Comparison of ENCODE assay signal across 8 cellular contexts in the genomic region with DNA sequence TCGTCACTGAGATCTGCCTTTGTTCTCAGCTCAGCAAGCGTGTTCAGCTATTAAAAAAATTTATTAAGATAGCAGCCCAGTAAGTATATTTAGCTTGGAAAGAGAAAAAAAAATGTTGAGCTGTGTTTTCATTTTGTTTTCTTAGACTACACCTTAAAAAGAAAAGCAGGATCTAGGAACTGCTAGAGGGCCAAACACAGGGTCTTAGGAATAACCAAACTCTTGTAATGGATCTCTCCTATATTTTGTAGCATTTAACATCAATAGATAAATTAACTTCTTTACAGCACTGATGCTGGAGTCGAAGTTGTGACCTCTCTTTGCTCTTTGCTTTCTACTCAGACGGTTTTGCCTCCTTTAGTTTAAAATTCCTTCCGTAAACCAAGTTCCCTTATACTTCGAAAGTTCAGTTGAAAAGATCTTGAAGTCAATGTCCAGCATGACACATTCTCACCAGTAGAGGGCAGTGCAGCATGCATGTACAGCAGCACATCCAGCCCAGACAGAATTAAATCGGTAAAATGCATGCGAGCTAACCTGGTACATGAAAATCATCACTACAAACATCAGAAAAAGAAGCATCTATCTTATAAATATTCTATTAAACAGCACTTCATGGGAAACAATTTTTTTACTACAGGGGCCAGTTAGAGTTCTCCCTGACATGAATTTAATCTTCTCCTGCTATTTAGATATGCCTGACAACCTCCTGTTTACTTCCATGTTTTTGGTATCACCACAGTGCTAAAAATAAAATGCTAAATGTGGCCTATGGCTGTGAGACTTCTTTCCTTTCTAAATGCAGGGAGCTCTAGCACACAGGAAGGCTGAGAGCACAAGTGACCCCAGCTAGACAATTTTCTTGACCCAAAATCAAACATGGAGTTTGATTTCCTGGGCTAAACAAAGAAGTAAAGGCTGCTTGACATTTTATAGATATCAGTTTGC. TPM values are rescaled to one million over a fixed set of nuclear protein-coding genes. Genes with fewer than 3 reads are reported as not detected.
DNase-seq lines count a peak whose midpoint lies in the region; ATAC-seq and TF ChIP-seq lines count a peak whose summit lies in the region.

No MANE protein-coding gene starts in this region.

- DNase-seq in DMS79 (lab: John Stamatoyannopoulos, UW) (peak; percentile 45), NCI-H510A (lab: John Stamatoyannopoulos, UW) (peak; percentile 71), choroid plexus epithelial cell (ENCODE audit: low read depth) (peak; percentile 97), left lobe of liver (ENCODE audit: low spot score) (peak; percentile 75)
- DNase-seq in activated CD4-positive, alpha-beta T cell treated with anti-CD3 and anti-CD28 coated beads for 24 hours (ENCODE audit: low read depth in 2 of 2): peak; percentile 68 to 72
- DNase-seq in stimulated activated CD4-positive, alpha-beta T cell treated with anti-CD3 and anti-CD28 coated beads, Interleukin-2, amount 100 ng/mL, for 24 hours: peak; percentile 79 to 82

- H3K4me3 ChIP-seq in choroid plexus epithelial cell (ENCODE audit: low read depth, low read length): no peak overlapping the region

- TF ChIP-seq CTCF in choroid plexus epithelial cell (conservative IDR thresholded peaks at IDR 0.05; ENCODE audit: low read depth, low read length): peak; percentile 94

- ATAC-seq in HG03039 (IDR thresholded peaks at IDR 0.05; ENCODE audit: unreplicated experiment): peak; percentile 67
- peak; percentile 97 for ATAC-seq in left lobe of liver
- no peak for ATAC-seq in HG02970 (IDR thresholded peaks at IDR 0.05; ENCODE audit: low FRiP score, unreplicated experiment)

RNA-seq across cellular contexts. Expression of gene MAP3K20, which starts 48.2 kb away (rescaled TPM):
- total RNA-seq in left lobe of liver: 13.7 TPM

Comparison
In these comparisons a context has a peak if more than half of its experiments do, and no peak if none do; other contexts are left out.
1. DNase-seq: peak in every context shown above with its lines; median percentile 97 in choroid plexus epithelial cell; 80 in stimulated activated CD4-positive, alpha-beta T cell treated with anti-CD3 and anti-CD28 coated beads, Interleukin-2, amount 100 ng/mL, for 24 hours; 75 in left lobe of liver; 71 in NCI-H510A; 70 in activated CD4-positive, alpha-beta T cell treated with anti-CD3 and anti-CD28 coated beads for 24 hours; 45 in DMS79.